ENCODE assay signal across 8 cellular contexts in genomic region chr15:78540955-78541743, GRCh38. TPM values are rescaled to one million over a fixed set of nuclear protein-coding genes. Genes with fewer than 3 reads are reported as not detected.
A peak's percentile ranks its signal among the peaks of the same experiment; 100 is the strongest.
DNase-seq lines count a peak whose midpoint lies in the region; ATAC-seq, FAIRE-seq and TF ChIP-seq lines count a peak whose summit lies in the region.

No MANE protein-coding gene starts in this region.

- H3K4me1 Mint-ChIP-seq in T-cell (peaks cover 24 to 38% (median 35%) of the 10 kb centered on the region in 3 donors), endothelial cell (ENCODE audit: unreplicated experiment) (peaks cover 15% of the 10 kb centered on the region)

- H3K36me3 Mint-ChIP-seq in T-cell (peaks cover 20% of the 10 kb centered on the region), endothelial cell (ENCODE audit: low read depth, unreplicated experiment) (peaks cover 10% of the 10 kb centered on the region)

- H3K4me3 ChIP-seq in neural cell (ENCODE audit: low read length): peak overlapping the region; percentile 94

- H3K9ac ChIP-seq in neural cell (ENCODE audit: low read length): peak overlapping the region; percentile 93

- peak overlapping the region; percentile 71 for H3K4me2 ChIP-seq in neural cell (ENCODE audit: low read length)

- CTCF ChIA-PET in T-cell (lab: Charles Lee): interaction anchor here in 1 of 2 donors (1.4 to 2.7 kb wide), 3 partner anchors 24 to 241 kb away, joined by 4 to 11 read pairs (median 7); partner anchors contain the start of genes CHRNA5 and SKIC8

- H3F3A ChIP-seq in neural cell (ENCODE audit: insufficient read depth, low read length, poor library complexity, severe bottlenecking): no peaks in the 10 kb centered on the region

- H3K27ac ChIP-seq in 22Rv1: peak overlapping the region; percentile 82
- H3K27ac ChIP-seq in neural cell (ENCODE audit: low read length): peak overlapping the region; percentile 91

- DNase-seq in GM19239 (ENCODE audit: insufficient read length, low spot score) (no peak), T-cell (no peak), endothelial cell (ENCODE audit: low spot score) (no peak), NCI-H748 (lab: John Stamatoyannopoulos, UW; ENCODE audit: unreplicated experiment) (no peak), NCI-H1417 treated with DMSO at 0.1 percent for 48 hours (lab: John Stamatoyannopoulos, UW) (no peak), hippocampal formation (lab: John Stamatoyannopoulos, UW) (no peak)

- H3K4me3 Mint-ChIP-seq in T-cell (peak overlapping the region; percentile 87 to 96 (median 96)), endothelial cell (ENCODE audit: unreplicated experiment) (peak overlapping the region; percentile 99)

- no peaks in the 10 kb centered on the region for H3K9me2 ChIP-seq in neural cell (ENCODE audit: insufficient read depth, low read length)

- no peak for TF ChIP-seq EP300 in neural cell (conservative IDR thresholded peaks at IDR 0.05; ENCODE audit: poor library complexity, severe bottlenecking)

- no peaks in the 10 kb centered on the region for H4K20me1 ChIP-seq in neural cell (ENCODE audit: insufficient read depth)

- H2AFZ ChIP-seq in neural cell (ENCODE audit: low read depth, low read length): peak overlapping the region; percentile 93

- no peaks in the 10 kb centered on the region for H3K27me3 ChIP-seq in neural cell (ENCODE audit: insufficient read depth, low read depth, low read length)

- ATAC-seq in T-cell (replicated peaks in 1 of 4): no peak

- H3K27ac Mint-ChIP-seq in T-cell: peak overlapping the region; percentile 98
- peak overlapping the region; percentile 98 for H3K27ac Mint-ChIP-seq in endothelial cell (ENCODE audit: unreplicated experiment)

- peaks cover 9% of the 10 kb centered on the region for H3K36me3 ChIP-seq in neural cell (ENCODE audit: insufficient read depth, low read length)

- no peaks in the 10 kb centered on the region for H3K9me3 Mint-ChIP-seq in T-cell
- no peaks in the 10 kb centered on the region for H3K9me3 Mint-ChIP-seq in endothelial cell (ENCODE audit: unreplicated experiment)

- H3K79me2 ChIP-seq in neural cell (replicated peaks; ENCODE audit: insufficient read depth, low read length): peaks cover 23% of the 10 kb centered on the region

- H3K9me3 ChIP-seq in neural cell (ENCODE audit: low read length): no peaks in the 10 kb centered on the region

- POLR2A ChIA-PET in T-cell (lab: Charles Lee): interaction anchor here in 1 of 2 donors (1.3 to 1.5 kb wide), 2 partner anchors 24 to 103 kb away, joined by 3 to 8 read pairs; partner anchors contain the start of genes CHRNA5 and IREB2

- TF ChIP-seq CTCF in 22Rv1 (IDR thresholded peaks at IDR 0.05) (no peak), endothelial cell (IDR thresholded peaks at IDR 0.05; ENCODE audit: unreplicated experiment) (no peak), neural cell (IDR thresholded peaks at IDR 0.05; ENCODE audit: poor library complexity, severe bottlenecking) (no peak)

- no peak for TF ChIP-seq RAD21 in neural cell (conservative IDR thresholded peaks at IDR 0.05)

- peak; percentile 48 for FAIRE-seq in GM19239 (lab: Jason Lieb, UNC)

- H3K27me3 Mint-ChIP-seq in T-cell: no peaks in the 10 kb centered on the region
- H3K27me3 Mint-ChIP-seq in endothelial cell (ENCODE audit: unreplicated experiment): no peaks in the 10 kb centered on the region

TF ChIP-seq in neural cell, 6 proteins besides CTCF, POLR2A, EP300 and RAD21:
- no peak for TF ChIP-seq MXI1 (conservative IDR thresholded peaks at IDR 0.05; ENCODE audit: poor library complexity, severe bottlenecking)
- TF ChIP-seq SMC3 (conservative IDR thresholded peaks at IDR 0.05; ENCODE audit: poor library complexity): no peak
- no peak for TF ChIP-seq TAF1 (IDR thresholded peaks at IDR 0.05; ENCODE audit: low read depth)
- TF ChIP-seq EZH2 (IDR thresholded peaks at IDR 0.05; ENCODE audit: borderline replicate concordance, insufficient read depth, low read length, poor library complexity, severe bottlenecking): no peak
TF ChIP-seq in neural cell: peak in this region for 0.

RNA-seq across cellular contexts. Expression of gene PSMA4, which starts 0.9 kb away (rescaled TPM):
- total RNA-seq in T-cell (10 to 100 TPM; 54.5 to 87.0 (median 80.7) TPM), endothelial cell (ENCODE audit: unreplicated experiment) (169 TPM)
- polyA plus RNA-seq in neural cell: 357 and 421 TPM in 2 replicates
- 189 and 218 TPM in 2 replicates for polyA minus RNA-seq in neural cell

RNA-seq across cellular contexts. Expression of gene CHRNA5, which starts 24.2 kb away (rescaled TPM):
- total RNA-seq in T-cell (1 to 10 TPM in 1 of 5 donors, under 1 TPM in 4; 0.37 to 1.1 (median 0.57) TPM), endothelial cell (ENCODE audit: unreplicated experiment) (22.7 TPM)
- polyA plus RNA-seq in neural cell: 4.6 and 6.8 TPM in 2 replicates
- 4.9 and 8.5 TPM in 2 replicates for polyA minus RNA-seq in neural cell

RNA-seq across cellular contexts. Expression of gene HYKK, which starts 33.8 kb away (rescaled TPM):
- total RNA-seq in T-cell: 1 to 10 TPM; 1.7 to 4.6 (median 4.0) TPM
- 1.3 TPM for total RNA-seq in endothelial cell (ENCODE audit: unreplicated experiment)
- polyA plus RNA-seq in neural cell: not detected in 2 replicates
- not detected in 2 replicates for polyA minus RNA-seq in neural cell

Comparison
In these comparisons a context has a peak if more than half of its experiments do, and no peak if none do; other contexts are left out.
1. RNA of gene CHRNA5, which starts 24.2 kb away (total RNA-seq): 22.7 TPM in endothelial cell (single experiment); 0.37 to 1.1 TPM in T-cell; every median in the first group is over 10 times any median in the second.